Comparison of ENCODE assay signal across 24 cellular contexts in genomic region chr7:70791341-70791740, GRCh38.
"Had no signal": no experiment of that assay in that cellular context is flagged by ENCODE, and none has a peak within 500 bp of the region (broad histone marks: within the 10 kb centered on the region; RNA-seq: fewer than 3 reads in every experiment).

No MANE protein-coding gene starts in this region.

- H3K9ac ChIP-seq: parathyroid adenoma had no signal

- H3K9me3 ChIP-seq: left ventricle myocardium inferior, lower lobe of right lung, psoas muscle, sigmoid colon, testis, tibial nerve had no signal

- DNase-seq: effector CD4-positive, alpha-beta T cell; foreskin melanocyte; head of caudate nucleus; kidney; left cardiac atrium; left ventricle myocardium inferior; lower lobe of right lung; mesenchymal stem cell; midbrain; occipital lobe; psoas muscle; retina; sigmoid colon; stimulated activated CD4-positive, alpha-beta T cell treated with anti-CD3 and anti-CD28 coated beads, Interleukin-2, amount 100 ng/mL, for 24 hours; stimulated activated CD4-positive, alpha-beta T cell treated with anti-CD3 and anti-CD28 coated beads, Interleukin-4, amount 100 ng/mL, for 4 hours; stimulated activated naive B cell treated with anti-CD40 and anti-IgM and Interleukin-4, amounts not matched to agents 10 μg/mL and 1 μg/mL and 100 μg/mL, for 72 hours; stimulated activated naive CD8-positive, alpha-beta T cell treated with anti-CD3 and anti-CD28 coated beads, Interleukin-15, amount 100 ng/mL, for 72 hours; testis had no signal

- H2AFZ ChIP-seq: hepatocyte, parathyroid adenoma had no signal

- FAIRE-seq: kidney had no signal

- H3K4me3 Mint-ChIP-seq: natural killer cell treated with Interleukin-12 subunit alpha and Interleukin-12 subunit beta and Interleukin-15 and Interleukin-18, amount 100 ng/mL, for 72 hours; stimulated activated naive B cell treated with anti-CD40 and anti-IgM and Interleukin-4, amounts not matched to agents 10 μg/mL and 1 μg/mL and 100 μg/mL, for 72 hours; stimulated activated naive CD8-positive, alpha-beta T cell treated with anti-CD3 and anti-CD28 coated beads, Interleukin-15, amount 100 ng/mL, for 72 hours had no signal

- H3K4me3 ChIP-seq: coronary artery, hepatocyte, left ventricle myocardium inferior, lower lobe of right lung, psoas muscle, sigmoid colon, skin epidermis, testis, tibial nerve had no signal

- H3K27me3 ChIP-seq: hepatocyte, sigmoid colon, testis, tibial nerve had no signal

- H3K4me1 Mint-ChIP-seq: stimulated activated naive B cell treated with anti-CD40 and anti-IgM and Interleukin-4, amounts not matched to agents 10 μg/mL and 1 μg/mL and 100 μg/mL, for 72 hours; stimulated activated naive CD8-positive, alpha-beta T cell treated with anti-CD3 and anti-CD28 coated beads, Interleukin-15, amount 100 ng/mL, for 72 hours had no signal

- H3K4me2 ChIP-seq: hepatocyte had no signal

- H3K4me1 ChIP-seq: left ventricle myocardium inferior, lower lobe of right lung, parathyroid adenoma, psoas muscle, sigmoid colon, testis, tibial nerve had no signal

- H3K27ac Mint-ChIP-seq: natural killer cell treated with Interleukin-12 subunit alpha and Interleukin-12 subunit beta and Interleukin-15 and Interleukin-18, amount 100 ng/mL, for 72 hours; stimulated activated naive B cell treated with anti-CD40 and anti-IgM and Interleukin-4, amounts not matched to agents 10 μg/mL and 1 μg/mL and 100 μg/mL, for 72 hours; stimulated activated naive CD8-positive, alpha-beta T cell treated with anti-CD3 and anti-CD28 coated beads, Interleukin-15, amount 100 ng/mL, for 72 hours had no signal

- H3K9me3 Mint-ChIP-seq: natural killer cell treated with Interleukin-12 subunit alpha and Interleukin-12 subunit beta and Interleukin-15 and Interleukin-18, amount 100 ng/mL, for 72 hours; stimulated activated naive B cell treated with anti-CD40 and anti-IgM and Interleukin-4, amounts not matched to agents 10 μg/mL and 1 μg/mL and 100 μg/mL, for 72 hours; stimulated activated naive CD8-positive, alpha-beta T cell treated with anti-CD3 and anti-CD28 coated beads, Interleukin-15, amount 100 ng/mL, for 72 hours had no signal

- ATAC-seq: left cardiac atrium; natural killer cell treated with Interleukin-12 subunit alpha and Interleukin-12 subunit beta and Interleukin-15 and Interleukin-18, amount 100 ng/mL, for 72 hours; psoas muscle; stimulated activated naive B cell treated with anti-CD40 and anti-IgM and Interleukin-4, amounts not matched to agents 10 μg/mL and 1 μg/mL and 100 μg/mL, for 72 hours had no signal

- H3K27ac ChIP-seq: coronary artery, hepatocyte, left ventricle myocardium inferior, lower lobe of right lung, parathyroid adenoma, psoas muscle, sigmoid colon, skin epidermis, testis had no signal

- H3K27me3 Mint-ChIP-seq: natural killer cell treated with Interleukin-12 subunit alpha and Interleukin-12 subunit beta and Interleukin-15 and Interleukin-18, amount 100 ng/mL, for 72 hours; stimulated activated naive B cell treated with anti-CD40 and anti-IgM and Interleukin-4, amounts not matched to agents 10 μg/mL and 1 μg/mL and 100 μg/mL, for 72 hours; stimulated activated naive CD8-positive, alpha-beta T cell treated with anti-CD3 and anti-CD28 coated beads, Interleukin-15, amount 100 ng/mL, for 72 hours had no signal

- H3K79me2 ChIP-seq: hepatocyte, parathyroid adenoma had no signal
